ENCODE assay signal across 12 cellular contexts in the genomic region with DNA sequence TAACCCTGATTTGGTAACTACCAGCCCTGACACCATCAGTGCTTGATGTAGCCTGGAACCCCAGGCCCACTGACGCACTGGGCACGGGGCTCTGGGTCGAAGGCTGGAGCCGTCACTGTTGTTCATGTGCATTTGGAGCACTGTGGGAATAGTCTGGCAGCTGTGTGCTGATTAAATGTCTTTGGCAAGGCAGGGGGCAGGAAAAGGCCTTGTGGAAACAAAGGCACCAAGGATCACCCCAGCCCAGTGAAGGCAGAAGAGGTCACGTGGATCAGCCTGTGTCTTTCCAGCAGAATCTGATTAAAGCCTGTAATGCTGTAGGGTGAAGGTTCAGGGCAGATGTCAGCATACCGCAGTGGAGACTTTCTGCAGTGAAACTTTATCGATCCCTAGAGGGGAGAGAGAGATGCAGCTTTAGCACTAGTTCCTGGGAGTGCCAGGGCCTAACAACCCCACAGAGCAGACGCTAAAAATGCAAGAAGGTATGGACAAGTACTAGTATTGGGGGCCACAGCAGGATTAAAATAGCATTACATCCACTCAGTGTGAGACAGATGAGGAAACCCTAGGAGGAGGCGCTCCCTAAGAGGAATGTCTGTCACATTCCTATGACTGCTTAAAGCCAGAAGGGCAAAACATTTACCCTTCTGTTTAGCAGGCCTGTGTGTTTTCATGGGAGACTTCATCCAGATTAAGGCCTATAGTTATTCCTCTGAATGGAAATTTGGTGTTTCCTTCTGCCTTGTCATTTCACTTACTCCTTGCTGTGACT. TPM values are rescaled to one million over a fixed set of nuclear protein-coding genes. Genes with fewer than 3 reads are reported as not detected.
DNase-seq lines count a peak whose midpoint lies in the region; ATAC-seq and TF ChIP-seq lines count a peak whose summit lies in the region.
"Had no signal": no experiment of that assay in that cellular context is flagged by ENCODE, and none has a peak within 500 bp of the region (broad histone marks: within the 10 kb centered on the region; RNA-seq: fewer than 3 reads in every experiment).

No MANE protein-coding gene starts in this region.

- H3K36me3 Mint-ChIP-seq in brain (peaks cover 62% of the 10 kb centered on the region), mesothelial cell of epicardium (peaks cover 22% of the 10 kb centered on the region)

- TF ChIP-seq CTCF in brain (conservative IDR thresholded peaks at IDR 0.05) (no peak), mesothelial cell of epicardium (IDR thresholded peaks at IDR 0.05; ENCODE audit: unreplicated experiment) (no peak)

- no peaks in the 10 kb centered on the region for H3K9me3 ChIP-seq in subcutaneous abdominal adipose tissue (ENCODE audit: control insufficient read depth in 5 of 5, low read length in 5 of 5)
- H3K9me3 ChIP-seq: thyroid gland had no signal

- POLR2A ChIA-PET in HEK293T (lab: Yijun Ruan, JAX) = interaction anchor here (2.3 kb wide), 1 partner anchor 10 kb away, joined by 14 read pairs; a partner anchor contains a TSS

- H3K27me3 Mint-ChIP-seq in brain (no peaks in the 10 kb centered on the region), mesothelial cell of epicardium (ENCODE audit: low read depth) (no peaks in the 10 kb centered on the region)

- H3K4me3 ChIP-seq in subcutaneous abdominal adipose tissue (ENCODE audit: low read depth in 1 of 5, low read length in 5 of 5) = no peak overlapping the region
- H3K4me3 ChIP-seq: thyroid gland had no signal

- peak overlapping the region in 4 of 5 experiments; percentile 6 to 91 (median 50) for H3K27ac Mint-ChIP-seq in brain
- no peak overlapping the region for H3K27ac Mint-ChIP-seq in mesothelial cell of epicardium

- H3K4me3 Mint-ChIP-seq in brain = no peak overlapping the region
- H3K4me3 Mint-ChIP-seq in mesothelial cell of epicardium = no peak overlapping the region

- no peaks in the 10 kb centered on the region for H3K9me3 Mint-ChIP-seq in brain
- no peaks in the 10 kb centered on the region for H3K9me3 Mint-ChIP-seq in mesothelial cell of epicardium

- H3K36me3 ChIP-seq in subcutaneous abdominal adipose tissue (ENCODE audit: control insufficient read depth in 5 of 5, insufficient read depth in 5 of 5, low read length in 5 of 5) = peaks cover 17 to 84% (median 69%) of the 10 kb centered on the region in 5 donors

- H3K4me1 Mint-ChIP-seq in brain = peaks cover 29% of the 10 kb centered on the region
- H3K4me1 Mint-ChIP-seq in mesothelial cell of epicardium = no peaks in the 10 kb centered on the region

- H3K4me1 ChIP-seq in subcutaneous abdominal adipose tissue (ENCODE audit: control insufficient read depth in 5 of 5, insufficient read depth in 5 of 5, low read length in 5 of 5) = peaks cover 0 to 22% (median 10%) of the 10 kb centered on the region in 5 donors
- H3K4me1 ChIP-seq: thyroid gland had no signal

- peak; percentile 57 for ATAC-seq in left lobe of liver
- ATAC-seq: SK-N-SH treated with all-trans-retinoic acid at 6 μM for 48 hours had no signal

- H3K27ac ChIP-seq in subcutaneous abdominal adipose tissue (ENCODE audit: low read depth, low read length) = peak overlapping the region; percentile 39
- H3K27ac ChIP-seq: thyroid gland had no signal

- CTCF ChIA-PET in HEK293T (lab: Yijun Ruan, JAX) = no interaction called here

- H3K27me3 ChIP-seq in subcutaneous abdominal adipose tissue (ENCODE audit: control insufficient read depth in 5 of 5, insufficient read depth in 4 of 5, low read length in 5 of 5) = no peaks in the 10 kb centered on the region
- H3K27me3 ChIP-seq: thyroid gland had no signal

- peak; percentile 45 for DNase-seq in activated effector memory CD4-positive, alpha-beta T cell treated with anti-CD3 and anti-CD28 coated beads, Interleukin-2, amount 50 U/mL, for 16 hours
- no peak for DNase-seq in activated effector memory CD4-positive, alpha-beta T cell treated with Interleukin-2 at 50 U/mL for 16 hours
- DNase-seq in left lobe of liver (ENCODE audit: low spot score) = no peak
- no peak for DNase-seq in NCI-H748 (lab: John Stamatoyannopoulos, UW; ENCODE audit: unreplicated experiment)
- no peak for DNase-seq in HEK293T (ENCODE audit: extremely low spot score)
- DNase-seq in mesothelial cell of epicardium (ENCODE audit: low spot score in 2 of 2, unreplicated experiment in 2 of 2) = no peak
- DNase-seq: activated T-cell treated with anti-CD3 and anti-CD28 coated beads, Interleukin-2, amount 50 U/mL, for 1 hour; DMS153; thyroid gland had no signal

- H3K9ac ChIP-seq in subcutaneous abdominal adipose tissue (ENCODE audit: low read length in 5 of 5) = no peak overlapping the region

TF ChIP-seq in HEK293T, 16 proteins besides CTCF, POLR2A, EP300 and RAD21:
- TF ChIP-seq FOXM1 (IDR thresholded peaks at IDR 0.05; ENCODE audit: borderline replicate concordance) (no peak), NFRKB (IDR thresholded peaks at IDR 0.05) (no peak), FOXK2 (IDR thresholded peaks at IDR 0.05) (no peak), ELF4 (IDR thresholded peaks at IDR 0.05) (no peak), ZNF384 (IDR thresholded peaks at IDR 0.05) (no peak), ARNT (IDR thresholded peaks at IDR 0.05) (no peak), L3MBTL2 (conservative IDR thresholded peaks at IDR 0.05) (no peak), CTBP1 (IDR thresholded peaks at IDR 0.05; ENCODE audit: borderline replicate concordance) (no peak), BHLHE40 (IDR thresholded peaks at IDR 0.05; ENCODE audit: borderline replicate concordance) (no peak), FOXA1 (IDR thresholded peaks at IDR 0.05) (no peak), LEF1 (IDR thresholded peaks at IDR 0.05; ENCODE audit: borderline replicate concordance) (no peak), SP1 (IDR thresholded peaks at IDR 0.05) (no peak), SUZ12 (IDR thresholded peaks at IDR 0.05) (no peak)

RNA-seq across cellular contexts. Expression of a gene that starts 9.7 kb away (rescaled TPM):
- 71.2 TPM for polyA plus RNA-seq in brain (ENCODE audit: insufficient read depth, low read depth, low replicate concordance)
- 10.7 TPM for total RNA-seq in left lobe of liver
- total RNA-seq in mesothelial cell of epicardium = 34.8 to 37.2 TPM (median 35.6 TPM) in 3 replicates

RNA-seq across cellular contexts. Expression of a gene that starts 38.5 kb away (rescaled TPM):
- 29.9 TPM for polyA plus RNA-seq in brain (ENCODE audit: insufficient read depth, low read depth, low replicate concordance)
- total RNA-seq in left lobe of liver (22.2 TPM), mesothelial cell of epicardium (77.3 to 82.8 TPM (median 82.4 TPM) in 3 replicates)

RNA-seq across cellular contexts. Expression of a gene that starts 38.6 kb away (rescaled TPM):
- polyA plus RNA-seq in brain (ENCODE audit: insufficient read depth, low read depth, low replicate concordance) = 5.8 TPM
- total RNA-seq in left lobe of liver (3.3 TPM), mesothelial cell of epicardium (8.8 to 10.0 TPM (median 9.3 TPM) in 3 replicates)

RNA-seq across cellular contexts. Expression of a gene that starts 48.5 kb away (rescaled TPM):
- polyA plus RNA-seq in brain (ENCODE audit: insufficient read depth, low read depth, low replicate concordance) = 46.2 TPM
- total RNA-seq in left lobe of liver (30.1 TPM), mesothelial cell of epicardium (67.5 to 71.2 TPM (median 69.8 TPM) in 3 replicates)
